Comparison of ENCODE assay signal across 20 cellular contexts in genomic region chr2:14543284-14543683, GRCh38.
DNase-seq lines count a peak whose midpoint lies in the region; ATAC-seq and TF ChIP-seq lines count a peak whose summit lies in the region.
"Had no signal": no experiment of that assay in that cellular context is flagged by ENCODE, and none has a peak within 500 bp of the region (broad histone marks: within the 10 kb centered on the region; RNA-seq: fewer than 3 reads in every experiment).

No MANE protein-coding gene starts in this region.

- H3K4ac ChIP-seq in IMR-90 (ENCODE audit: low read depth, low read length): no peak overlapping the region
- H3K4ac ChIP-seq in trophoblast cell (ENCODE audit: low read depth, low read length): no peak overlapping the region

- H3K79me2 ChIP-seq in trophoblast cell (ENCODE audit: control insufficient read depth, insufficient read depth, low read length, poor library complexity): no peaks in the 10 kb centered on the region

- peaks cover 6% of the 10 kb centered on the region for H3K36me3 Mint-ChIP-seq in WTC11
- H3K36me3 Mint-ChIP-seq: naive thymus-derived CD4-positive, alpha-beta T cell had no signal

- H3K9ac ChIP-seq in IMR-90 (ENCODE audit: low read depth, low read length): no peak overlapping the region
- H3K9ac ChIP-seq in trophoblast cell (ENCODE audit: low read length): no peak overlapping the region

- no peak overlapping the region for H4K12ac ChIP-seq in trophoblast cell (ENCODE audit: low read depth, low read length)

- H3K23ac ChIP-seq in IMR-90 (ENCODE audit: low read depth, low read length): no peak overlapping the region
- H3K23ac ChIP-seq in trophoblast cell (ENCODE audit: low read length): no peak overlapping the region

- TF ChIP-seq CTCF in IMR-90 (conservative IDR thresholded peaks at IDR 0.05; ENCODE audit: low read depth, low read length) (no peak), choroid plexus epithelial cell (conservative IDR thresholded peaks at IDR 0.05; ENCODE audit: low read depth, low read length) (no peak), heart right ventricle (IDR thresholded peaks at IDR 0.05) (no peak), WTC11 (IDR thresholded peaks at IDR 0.05) (no peak)

- H2AK9ac ChIP-seq in IMR-90 (replicated peaks; ENCODE audit: low read depth, low read length, poor library complexity): no peak overlapping the region

- no peak overlapping the region for H3K27ac ChIP-seq in IMR-90 (ENCODE audit: insufficient read depth, low read length)
- H3K27ac ChIP-seq in trophoblast cell (ENCODE audit: low read depth, low read length): no peak overlapping the region
- no peak overlapping the region for H3K27ac ChIP-seq in heart right ventricle
- H3K27ac ChIP-seq: SJSA1, skin epidermis had no signal

- dilution Hi-C loops in IMR-90 (cut with HindIII; ENCODE audit: low sequenced_read_pairs, unreplicated experiment): no loop called here

- no peak overlapping the region for H4K5ac ChIP-seq in IMR-90 (ENCODE audit: low read depth, low read length)

- no peak overlapping the region for H3K18ac ChIP-seq in IMR-90 (ENCODE audit: low read depth, low read length)
- H3K18ac ChIP-seq in trophoblast cell (ENCODE audit: low read length): no peak overlapping the region

- H3K14ac ChIP-seq in IMR-90 (replicated peaks; ENCODE audit: low read depth, low read length) (no peak overlapping the region), trophoblast cell (ENCODE audit: low read length) (no peak overlapping the region)

- H3K27me3 Mint-ChIP-seq in WTC11 (ENCODE audit: low read depth): no peaks in the 10 kb centered on the region; the same call in 1 of the 2 replicates
- H3K27me3 Mint-ChIP-seq: naive thymus-derived CD4-positive, alpha-beta T cell had no signal

- H3K79me1 ChIP-seq in IMR-90 (ENCODE audit: low read depth in 1 of 2, low read length in 2 of 2): no peaks in the 10 kb centered on the region
- no peaks in the 10 kb centered on the region for H3K79me1 ChIP-seq in trophoblast cell (ENCODE audit: low read length)

- H2BK15ac ChIP-seq in IMR-90 (ENCODE audit: low read depth, low read length): no peak overlapping the region

- no peak for TF ChIP-seq POLR2A in IMR-90 (IDR thresholded peaks at IDR 0.05; ENCODE audit: low read depth, low read length)

- H4K91ac ChIP-seq in IMR-90 (ENCODE audit: insufficient read depth, low read depth, low read length) (0 out of 2 replicates have a peak overlapping the region, but pooled peaks have one; percentile 4), trophoblast cell (ENCODE audit: low read depth, low read length) (no peak overlapping the region)

- H2BK120ac ChIP-seq in IMR-90 (ENCODE audit: low read depth, low read length) (no peak overlapping the region), trophoblast cell (ENCODE audit: insufficient read depth, low read length, poor library complexity) (no peak overlapping the region)

- H3K9me3 ChIP-seq in IMR-90 (ENCODE audit: control insufficient read depth, insufficient read depth, low read length): no peaks in the 10 kb centered on the region
- no peaks in the 10 kb centered on the region for H3K9me3 ChIP-seq in trophoblast cell (ENCODE audit: insufficient read depth, low read depth, low read length)
- peaks cover 0 to 4% (median 0%) of the 10 kb centered on the region in 11 donors for H3K9me3 ChIP-seq in heart right ventricle
- H3K9me3 ChIP-seq: SJSA1 had no signal

- no TSS peak for BruUV-seq in IMR-90 (replicated peaks; lab: Mats Ljungman, UMichigan)

- no peak overlapping the region for H2BK5ac ChIP-seq in IMR-90 (ENCODE audit: low read depth, low read length, poor library complexity, severe bottlenecking)
- H2BK5ac ChIP-seq in trophoblast cell (ENCODE audit: low read depth, low read length, poor library complexity): no peak overlapping the region

- H3K56ac ChIP-seq in IMR-90 (ENCODE audit: extremely low read depth, insufficient read depth, low read length): no peak overlapping the region

- DNase-seq in IMR-90 (peak; percentile 54), NCI-H2196 (lab: John Stamatoyannopoulos, UW; ENCODE audit: unreplicated experiment) (peak; percentile 74), choroid plexus epithelial cell (ENCODE audit: low read depth) (peak; percentile 30), trophoblast cell (peak; percentile 46 to 71), heart right ventricle (no peak), WTC11 (ENCODE audit: low spot score) (no peak), pons (ENCODE audit: low spot score) (no peak)
- DNase-seq: activated CD4-positive, CD25-positive, alpha-beta regulatory T cell treated with anti-CD3 and anti-CD28 coated beads, Interleukin-2, amount 50 U/mL, for 72 hours; Calu3; caudate nucleus; GDM1; HFFc6; naive thymus-derived CD4-positive, alpha-beta T cell; NCI-H446; stimulated activated CD4-positive, alpha-beta T cell treated with anti-CD3 and anti-CD28 coated beads, Interleukin-4, amount 100 ng/mL, for 4 hours had no signal

- H2AK5ac ChIP-seq in IMR-90 (ENCODE audit: low read depth, low read length) (no peak overlapping the region), trophoblast cell (ENCODE audit: low read length) (no peak overlapping the region)

- H2BK12ac ChIP-seq in trophoblast cell (ENCODE audit: low read length): no peak overlapping the region

- POLR2A ChIA-PET in IMR-90 (lab: Charles Lee; ENCODE audit: unreplicated experiment) (no interaction called here), WTC11 (lab: Charles Lee) (no interaction called here)

- no peak overlapping the region for H2AFZ ChIP-seq in IMR-90 (replicated peaks; ENCODE audit: low read length, poor library complexity)
- H2AFZ ChIP-seq in trophoblast cell (ENCODE audit: insufficient read depth, low read length, poor library complexity): no peak overlapping the region

- H3K27ac Mint-ChIP-seq in WTC11: no peak overlapping the region
- H3K27ac Mint-ChIP-seq: activated T-helper 2 cell treated with anti-CD3 and anti-CD28 coated beads, Interferon-gamma antibody, Interleukin-2, Interleukin-4, amounts not matched to agents 10 μg/mL and 5 μg/mL and 100 μg/mL, durations not matched to agents 14 hours and 24 hours and 36 hours; HFFc6; naive thymus-derived CD4-positive, alpha-beta T cell had no signal

- H3K4me1 ChIP-seq in IMR-90 (ENCODE audit: control insufficient read depth, insufficient read depth, low read length) (peaks cover 4% of the 10 kb centered on the region), trophoblast cell (ENCODE audit: control insufficient read depth in 1 of 2, insufficient read depth in 2 of 2, low read length in 2 of 2) (no peaks in the 10 kb centered on the region), heart right ventricle (no peaks in the 10 kb centered on the region)
- H3K4me1 ChIP-seq: SJSA1 had no signal

- ATAC-seq in IMR-90 (ENCODE audit: low read depth): peak; percentile 69
- no peak for ATAC-seq in heart right ventricle
- no peak for ATAC-seq in WTC11
- ATAC-seq: K562; naive thymus-derived CD4-positive, alpha-beta T cell had no signal

- no peaks in the 10 kb centered on the region for H3K9me1 ChIP-seq in IMR-90 (ENCODE audit: insufficient read depth, low read length)

- H3K4me1 Mint-ChIP-seq in WTC11: no peaks in the 10 kb centered on the region
- H3K4me1 Mint-ChIP-seq: naive thymus-derived CD4-positive, alpha-beta T cell had no signal

- no peak overlapping the region for H2BK20ac ChIP-seq in IMR-90 (ENCODE audit: low read depth, low read length)

- H3K9me3 Mint-ChIP-seq in WTC11: peaks cover 14% of the 10 kb centered on the region
- H3K9me3 Mint-ChIP-seq: HFFc6 had no signal

- H4K20me1 ChIP-seq in IMR-90 (ENCODE audit: insufficient read depth, low read length): no peaks in the 10 kb centered on the region

- intact Hi-C loops in IMR-90 (cut with micrococcal nuclease): no loop called here
- intact Hi-C loops in heart right ventricle (cut with DNase I): no loop called here

- H3K4me3 ChIP-seq in IMR-90 (ENCODE audit: insufficient read depth, low read depth, low read length): no peak overlapping the region
- H3K4me3 ChIP-seq in choroid plexus epithelial cell (ENCODE audit: low read depth, low read length): no peak overlapping the region
- H3K4me3 ChIP-seq in trophoblast cell (ENCODE audit: low read depth, low read length): no peak overlapping the region
- no peak overlapping the region for H3K4me3 ChIP-seq in heart right ventricle
- H3K4me3 ChIP-seq: K562, lung, SJSA1, skin epidermis had no signal

- H3K4me2 ChIP-seq in IMR-90 (ENCODE audit: low read depth, low read length) (no peak overlapping the region), trophoblast cell (ENCODE audit: low read length) (no peak overlapping the region)

- TF ChIP-seq RAD21 in IMR-90 (IDR thresholded peaks at IDR 0.05; ENCODE audit: low read length): no peak

- no peak overlapping the region for H3K4me3 Mint-ChIP-seq in WTC11
- H3K4me3 Mint-ChIP-seq: HFFc6; naive thymus-derived CD4-positive, alpha-beta T cell had no signal

- CTCF ChIA-PET in IMR-90 (lab: Yijun Ruan, JAX): no interaction called here
- CTCF ChIA-PET in WTC11 (lab: Charles Lee): no interaction called here

- no peak overlapping the region for H4K8ac ChIP-seq in IMR-90 (ENCODE audit: low read depth in 2 of 2, low read length in 2 of 2)
- H4K8ac ChIP-seq in trophoblast cell (ENCODE audit: low read depth, low read length): no peak overlapping the region

- H3K36me3 ChIP-seq in IMR-90 (ENCODE audit: control insufficient read depth, insufficient read depth, low read length): no peaks in the 10 kb centered on the region
- H3K36me3 ChIP-seq in trophoblast cell (ENCODE audit: control insufficient read depth in 1 of 2, insufficient read depth in 2 of 2, low read length in 2 of 2): no peaks in the 10 kb centered on the region
- H3K36me3 ChIP-seq in heart right ventricle: no peaks in the 10 kb centered on the region
- H3K36me3 ChIP-seq: SJSA1 had no signal

- in situ Hi-C loops in IMR-90 (cut with MboI; ENCODE audit: low sequenced_read_pairs): no loop called here

- H3K27me3 ChIP-seq in IMR-90 (ENCODE audit: control insufficient read depth, insufficient read depth, low read length) (no peaks in the 10 kb centered on the region), trophoblast cell (ENCODE audit: insufficient read depth, low read length) (no peaks in the 10 kb centered on the region), heart right ventricle (no peaks in the 10 kb centered on the region)
- H3K27me3 ChIP-seq: SJSA1 had no signal

- 0% methylated on average over 1 of the region's 4 CpGs; no CpG with 5 or more reads in 1 of the 2 experiments for WGBS in IMR-90 (ENCODE audit: extremely low coverage in 2 of 2, insufficient read length in 1 of 2), 2 experiments
- WGBS in trophoblast cell (ENCODE audit: extremely low coverage, insufficient coverage, insufficient read length): no CpG with 5 or more reads among the region's 4 CpGs
- WGBS in heart right ventricle, 2 donors: 54 to 71% methylated on average over 4 of the region's 4 CpGs

TF ChIP-seq in IMR-90, 13 proteins besides CTCF, POLR2A, EP300 and RAD21 (continues in another document):
- TF ChIP-seq MXI1 (IDR thresholded peaks at IDR 0.05; ENCODE audit: borderline replicate concordance, low read depth, low read length) (no peak), NFE2L2 (IDR thresholded peaks at IDR 0.05; ENCODE audit: low read depth, low read length) (no peak), BHLHE40 (IDR thresholded peaks at IDR 0.05; ENCODE audit: low read depth, low read length) (no peak)

Comparison
In these comparisons a context has a peak if more than half of its experiments do, and no peak if none do; other contexts are left out.
1. DNase-seq: peak in IMR-90 (single experiment), NCI-H2196 (single experiment), choroid plexus epithelial cell (single experiment) and trophoblast cell (2 of 2); none in heart right ventricle (0 of 2), WTC11 (single experiment) and pons (single experiment).